Comparison of ENCODE assay signal across 10 cellular contexts in genomic region chr4:167119392-167119791, GRCh38.
"Had no signal": no experiment of that assay in that cellular context is flagged by ENCODE, and none has a peak within 500 bp of the region (broad histone marks: within the 10 kb centered on the region; RNA-seq: fewer than 3 reads in every experiment).

No MANE protein-coding gene starts in this region.

- ATAC-seq: HCT116, K562 had no signal

- H2AFZ ChIP-seq: GM23248 had no signal

- H3K9me3 ChIP-seq: HAP-1 had no signal

- H3K4me3 ChIP-seq: GM23248, HAP-1, K562 had no signal

- H3K4me1 ChIP-seq: HAP-1 had no signal

- H3K27ac ChIP-seq: GM23248, HL-60 had no signal

- H3K36me3 ChIP-seq: HAP-1 had no signal

- DNase-seq: GM23248, GOT3, H7, HFFc6, IMR-90, KG1 had no signal

- H3K9ac ChIP-seq: GM23248 had no signal

- FAIRE-seq: K562 had no signal
